Comparison of ENCODE assay signal across 1 cellular context in the genomic region with DNA sequence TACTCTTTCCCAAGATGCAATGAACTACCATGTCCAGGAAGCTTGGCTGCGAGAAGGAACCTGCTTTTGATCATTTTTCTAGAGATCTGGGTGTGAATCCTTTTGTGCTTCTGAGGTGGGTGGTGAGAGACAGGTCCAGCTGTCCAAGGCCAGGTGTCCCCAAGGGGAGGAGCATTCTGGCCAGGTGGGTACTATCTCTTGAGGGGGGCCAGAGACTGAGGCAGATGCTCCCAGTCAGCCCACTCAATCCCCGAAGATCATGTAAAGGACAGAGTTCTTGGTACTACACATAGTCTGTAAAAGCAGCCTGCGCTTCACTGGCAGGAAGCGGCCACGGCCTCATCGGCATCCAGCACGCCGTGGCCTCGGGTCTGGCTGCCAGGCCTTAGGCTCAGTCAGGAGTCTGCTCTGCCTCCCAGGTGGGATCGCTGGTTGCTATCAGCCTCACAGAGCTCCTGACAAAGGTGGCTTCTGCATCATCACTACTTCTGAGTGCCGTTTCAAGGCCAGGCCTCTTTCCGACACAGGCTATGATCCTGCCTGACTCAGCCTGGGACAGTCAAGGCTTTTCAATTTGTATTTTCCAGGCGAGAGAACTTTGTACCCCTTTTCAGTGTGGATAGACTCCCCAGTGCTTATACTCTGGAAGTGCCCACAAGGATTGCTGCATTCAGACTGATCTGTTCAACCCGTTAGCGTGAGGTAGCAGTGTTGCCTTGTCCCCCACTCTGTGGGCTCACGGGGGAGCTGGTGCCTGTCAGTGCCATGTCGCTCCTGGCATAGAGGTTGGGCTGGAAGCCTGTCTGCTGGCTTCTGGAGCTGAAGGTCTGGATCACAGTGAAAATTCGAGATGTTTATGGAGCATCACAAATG.
TF ChIP-seq lines count a peak whose summit lies in the region.

No MANE protein-coding gene starts in this region.

TF ChIP-seq in HepG2, 621 proteins besides CTCF, POLR2A, EP300 and RAD21 (continued from another document and continues in another):
- no peak for TF ChIP-seq ZFYVE20 (CRISPR knock-in tag; IDR thresholded peaks at IDR 0.05; ENCODE audit: borderline replicate concordance, low read depth)
- TF ChIP-seq HNF4A (CRISPR knock-in tag; IDR thresholded peaks at IDR 0.05) = peak; percentile 86
- TF ChIP-seq MIXL1 (CRISPR knock-in tag; IDR thresholded peaks at IDR 0.05) = no peak
- no peak for TF ChIP-seq ZNF383 (CRISPR knock-in tag; IDR thresholded peaks at IDR 0.05; ENCODE audit: borderline replicate concordance)
- TF ChIP-seq, protein P1, sequence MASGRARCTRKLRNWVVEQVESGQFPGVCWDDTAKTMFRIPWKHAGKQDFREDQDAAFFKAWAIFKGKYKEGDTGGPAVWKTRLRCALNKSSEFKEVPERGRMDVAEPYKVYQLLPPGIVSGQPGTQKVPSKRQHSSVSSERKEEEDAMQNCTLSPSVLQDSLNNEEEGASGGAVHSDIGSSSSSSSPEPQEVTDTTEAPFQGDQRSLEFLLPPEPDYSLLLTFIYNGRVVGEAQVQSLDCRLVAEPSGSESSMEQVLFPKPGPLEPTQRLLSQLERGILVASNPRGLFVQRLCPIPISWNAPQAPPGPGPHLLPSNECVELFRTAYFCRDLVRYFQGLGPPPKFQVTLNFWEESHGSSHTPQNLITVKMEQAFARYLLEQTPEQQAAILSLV (CRISPR knock-in tag; IDR thresholded peaks at IDR 0.05; ENCODE audit: borderline replicate concordance) = 0 out of 2 replicates have a peak, but pooled peaks have one; percentile 28
- TF ChIP-seq CCDC6 (CRISPR knock-in tag; IDR thresholded peaks at IDR 0.05) = no peak
- TF ChIP-seq ZNF605 (CRISPR knock-in tag; IDR thresholded peaks at IDR 0.05) = peak; percentile 50; the same call in 1 of the 2 replicates
- TF ChIP-seq ZNF850 (CRISPR knock-in tag; conservative IDR thresholded peaks at IDR 0.05) = no peak
- TF ChIP-seq, protein P2, sequence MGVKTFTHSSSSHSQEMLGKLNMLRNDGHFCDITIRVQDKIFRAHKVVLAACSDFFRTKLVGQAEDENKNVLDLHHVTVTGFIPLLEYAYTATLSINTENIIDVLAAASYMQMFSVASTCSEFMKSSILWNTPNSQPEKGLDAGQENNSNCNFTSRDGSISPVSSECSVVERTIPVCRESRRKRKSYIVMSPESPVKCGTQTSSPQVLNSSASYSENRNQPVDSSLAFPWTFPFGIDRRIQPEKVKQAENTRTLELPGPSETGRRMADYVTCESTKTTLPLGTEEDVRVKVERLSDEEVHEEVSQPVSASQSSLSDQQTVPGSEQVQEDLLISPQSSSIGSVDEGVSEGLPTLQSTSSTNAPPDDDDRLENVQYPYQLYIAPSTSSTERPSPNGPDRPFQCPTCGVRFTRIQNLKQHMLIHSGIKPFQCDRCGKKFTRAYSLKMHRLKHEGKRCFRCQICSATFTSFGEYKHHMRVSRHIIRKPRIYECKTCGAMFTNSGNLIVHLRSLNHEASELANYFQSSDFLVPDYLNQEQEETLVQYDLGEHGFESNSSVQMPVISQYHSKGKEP (CRISPR knock-in tag; IDR thresholded peaks at IDR 0.05) = no peak
- TF ChIP-seq, protein P3, sequence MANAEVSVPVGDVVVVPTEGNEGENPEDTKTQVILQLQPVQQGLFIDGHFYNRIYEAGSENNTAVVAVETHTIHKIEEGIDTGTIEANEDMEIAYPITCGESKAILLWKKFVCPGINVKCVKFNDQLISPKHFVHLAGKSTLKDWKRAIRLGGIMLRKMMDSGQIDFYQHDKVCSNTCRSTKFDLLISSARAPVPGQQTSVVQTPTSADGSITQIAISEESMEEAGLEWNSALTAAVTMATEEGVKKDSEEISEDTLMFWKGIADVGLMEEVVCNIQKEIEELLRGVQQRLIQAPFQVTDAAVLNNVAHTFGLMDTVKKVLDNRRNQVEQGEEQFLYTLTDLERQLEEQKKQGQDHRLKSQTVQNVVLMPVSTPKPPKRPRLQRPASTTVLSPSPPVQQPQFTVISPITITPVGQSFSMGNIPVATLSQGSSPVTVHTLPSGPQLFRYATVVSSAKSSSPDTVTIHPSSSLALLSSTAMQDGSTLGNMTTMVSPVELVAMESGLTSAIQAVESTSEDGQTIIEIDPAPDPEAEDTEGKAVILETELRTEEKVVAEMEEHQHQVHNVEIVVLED (CRISPR knock-in tag; IDR thresholded peaks at IDR 0.05; ENCODE audit: borderline replicate concordance) = no peak
- no peak; the same call in 1 of the 2 replicates for TF ChIP-seq CBX5 (CRISPR knock-in tag; IDR thresholded peaks at IDR 0.05; ENCODE audit: borderline replicate concordance)
- TF ChIP-seq, protein P4, sequence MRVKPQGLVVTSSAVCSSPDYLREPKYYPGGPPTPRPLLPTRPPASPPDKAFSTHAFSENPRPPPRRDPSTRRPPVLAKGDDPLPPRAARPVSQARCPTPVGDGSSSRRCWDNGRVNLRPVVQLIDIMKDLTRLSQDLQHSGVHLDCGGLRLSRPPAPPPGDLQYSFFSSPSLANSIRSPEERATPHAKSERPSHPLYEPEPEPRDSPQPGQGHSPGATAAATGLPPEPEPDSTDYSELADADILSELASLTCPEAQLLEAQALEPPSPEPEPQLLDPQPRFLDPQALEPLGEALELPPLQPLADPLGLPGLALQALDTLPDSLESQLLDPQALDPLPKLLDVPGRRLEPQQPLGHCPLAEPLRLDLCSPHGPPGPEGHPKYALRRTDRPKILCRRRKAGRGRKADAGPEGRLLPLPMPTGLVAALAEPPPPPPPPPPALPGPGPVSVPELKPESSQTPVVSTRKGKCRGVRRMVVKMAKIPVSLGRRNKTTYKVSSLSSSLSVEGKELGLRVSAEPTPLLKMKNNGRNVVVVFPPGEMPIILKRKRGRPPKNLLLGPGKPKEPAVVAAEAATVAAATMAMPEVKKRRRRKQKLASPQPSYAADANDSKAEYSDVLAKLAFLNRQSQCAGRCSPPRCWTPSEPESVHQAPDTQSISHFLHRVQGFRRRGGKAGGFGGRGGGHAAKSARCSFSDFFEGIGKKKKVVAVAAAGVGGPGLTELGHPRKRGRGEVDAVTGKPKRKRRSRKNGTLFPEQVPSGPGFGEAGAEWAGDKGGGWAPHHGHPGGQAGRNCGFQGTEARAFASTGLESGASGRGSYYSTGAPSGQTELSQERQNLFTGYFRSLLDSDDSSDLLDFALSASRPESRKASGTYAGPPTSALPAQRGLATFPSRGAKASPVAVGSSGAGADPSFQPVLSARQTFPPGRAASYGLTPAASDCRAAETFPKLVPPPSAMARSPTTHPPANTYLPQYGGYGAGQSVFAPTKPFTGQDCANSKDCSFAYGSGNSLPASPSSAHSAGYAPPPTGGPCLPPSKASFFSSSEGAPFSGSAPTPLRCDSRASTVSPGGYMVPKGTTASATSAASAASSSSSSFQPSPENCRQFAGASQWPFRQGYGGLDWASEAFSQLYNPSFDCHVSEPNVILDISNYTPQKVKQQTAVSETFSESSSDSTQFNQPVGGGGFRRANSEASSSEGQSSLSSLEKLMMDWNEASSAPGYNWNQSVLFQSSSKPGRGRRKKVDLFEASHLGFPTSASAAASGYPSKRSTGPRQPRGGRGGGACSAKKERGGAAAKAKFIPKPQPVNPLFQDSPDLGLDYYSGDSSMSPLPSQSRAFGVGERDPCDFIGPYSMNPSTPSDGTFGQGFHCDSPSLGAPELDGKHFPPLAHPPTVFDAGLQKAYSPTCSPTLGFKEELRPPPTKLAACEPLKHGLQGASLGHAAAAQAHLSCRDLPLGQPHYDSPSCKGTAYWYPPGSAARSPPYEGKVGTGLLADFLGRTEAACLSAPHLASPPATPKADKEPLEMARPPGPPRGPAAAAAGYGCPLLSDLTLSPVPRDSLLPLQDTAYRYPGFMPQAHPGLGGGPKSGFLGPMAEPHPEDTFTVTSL (CRISPR knock-in tag; IDR thresholded peaks at IDR 0.05; ENCODE audit: borderline replicate concordance) = no peak
- TF ChIP-seq ZNF598 (CRISPR knock-in tag; IDR thresholded peaks at IDR 0.05; ENCODE audit: borderline replicate concordance) = no peak
- TF ChIP-seq CENPX (CRISPR knock-in tag; IDR thresholded peaks at IDR 0.05) = no peak
- TF ChIP-seq, protein P5, sequence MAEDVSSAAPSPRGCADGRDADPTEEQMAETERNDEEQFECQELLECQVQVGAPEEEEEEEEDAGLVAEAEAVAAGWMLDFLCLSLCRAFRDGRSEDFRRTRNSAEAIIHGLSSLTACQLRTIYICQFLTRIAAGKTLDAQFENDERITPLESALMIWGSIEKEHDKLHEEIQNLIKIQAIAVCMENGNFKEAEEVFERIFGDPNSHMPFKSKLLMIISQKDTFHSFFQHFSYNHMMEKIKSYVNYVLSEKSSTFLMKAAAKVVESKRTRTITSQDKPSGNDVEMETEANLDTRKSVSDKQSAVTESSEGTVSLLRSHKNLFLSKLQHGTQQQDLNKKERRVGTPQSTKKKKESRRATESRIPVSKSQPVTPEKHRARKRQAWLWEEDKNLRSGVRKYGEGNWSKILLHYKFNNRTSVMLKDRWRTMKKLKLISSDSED (CRISPR knock-in tag; IDR thresholded peaks at IDR 0.05) = no peak
- TF ChIP-seq, protein P6, sequence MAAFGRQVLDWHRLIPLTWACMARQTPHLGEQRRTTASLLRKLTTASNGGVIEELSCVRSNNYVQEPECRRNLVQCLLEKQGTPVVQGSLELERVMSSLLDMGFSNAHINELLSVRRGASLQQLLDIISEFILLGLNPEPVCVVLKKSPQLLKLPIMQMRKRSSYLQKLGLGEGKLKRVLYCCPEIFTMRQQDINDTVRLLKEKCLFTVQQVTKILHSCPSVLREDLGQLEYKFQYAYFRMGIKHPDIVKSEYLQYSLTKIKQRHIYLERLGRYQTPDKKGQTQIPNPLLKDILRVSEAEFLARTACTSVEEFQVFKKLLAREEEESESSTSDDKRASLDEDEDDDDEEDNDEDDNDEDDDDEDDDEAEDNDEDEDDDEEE (CRISPR knock-in tag; IDR thresholded peaks at IDR 0.05) = no peak
- 0 out of 2 replicates have a peak, but pooled peaks have one; percentile 19 for TF ChIP-seq PPARG (CRISPR knock-in tag; conservative IDR thresholded peaks at IDR 0.05)
- TF ChIP-seq, protein P7, sequence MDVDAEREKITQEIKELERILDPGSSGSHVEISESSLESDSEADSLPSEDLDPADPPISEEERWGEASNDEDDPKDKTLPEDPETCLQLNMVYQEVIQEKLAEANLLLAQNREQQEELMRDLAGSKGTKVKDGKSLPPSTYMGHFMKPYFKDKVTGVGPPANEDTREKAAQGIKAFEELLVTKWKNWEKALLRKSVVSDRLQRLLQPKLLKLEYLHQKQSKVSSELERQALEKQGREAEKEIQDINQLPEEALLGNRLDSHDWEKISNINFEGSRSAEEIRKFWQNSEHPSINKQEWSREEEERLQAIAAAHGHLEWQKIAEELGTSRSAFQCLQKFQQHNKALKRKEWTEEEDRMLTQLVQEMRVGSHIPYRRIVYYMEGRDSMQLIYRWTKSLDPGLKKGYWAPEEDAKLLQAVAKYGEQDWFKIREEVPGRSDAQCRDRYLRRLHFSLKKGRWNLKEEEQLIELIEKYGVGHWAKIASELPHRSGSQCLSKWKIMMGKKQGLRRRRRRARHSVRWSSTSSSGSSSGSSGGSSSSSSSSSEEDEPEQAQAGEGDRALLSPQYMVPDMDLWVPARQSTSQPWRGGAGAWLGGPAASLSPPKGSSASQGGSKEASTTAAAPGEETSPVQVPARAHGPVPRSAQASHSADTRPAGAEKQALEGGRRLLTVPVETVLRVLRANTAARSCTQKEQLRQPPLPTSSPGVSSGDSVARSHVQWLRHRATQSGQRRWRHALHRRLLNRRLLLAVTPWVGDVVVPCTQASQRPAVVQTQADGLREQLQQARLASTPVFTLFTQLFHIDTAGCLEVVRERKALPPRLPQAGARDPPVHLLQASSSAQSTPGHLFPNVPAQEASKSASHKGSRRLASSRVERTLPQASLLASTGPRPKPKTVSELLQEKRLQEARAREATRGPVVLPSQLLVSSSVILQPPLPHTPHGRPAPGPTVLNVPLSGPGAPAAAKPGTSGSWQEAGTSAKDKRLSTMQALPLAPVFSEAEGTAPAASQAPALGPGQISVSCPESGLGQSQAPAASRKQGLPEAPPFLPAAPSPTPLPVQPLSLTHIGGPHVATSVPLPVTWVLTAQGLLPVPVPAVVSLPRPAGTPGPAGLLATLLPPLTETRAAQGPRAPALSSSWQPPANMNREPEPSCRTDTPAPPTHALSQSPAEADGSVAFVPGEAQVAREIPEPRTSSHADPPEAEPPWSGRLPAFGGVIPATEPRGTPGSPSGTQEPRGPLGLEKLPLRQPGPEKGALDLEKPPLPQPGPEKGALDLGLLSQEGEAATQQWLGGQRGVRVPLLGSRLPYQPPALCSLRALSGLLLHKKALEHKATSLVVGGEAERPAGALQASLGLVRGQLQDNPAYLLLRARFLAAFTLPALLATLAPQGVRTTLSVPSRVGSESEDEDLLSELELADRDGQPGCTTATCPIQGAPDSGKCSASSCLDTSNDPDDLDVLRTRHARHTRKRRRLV (CRISPR knock-in tag; IDR thresholded peaks at IDR 0.05) = no peak
- TF ChIP-seq, protein P8, sequence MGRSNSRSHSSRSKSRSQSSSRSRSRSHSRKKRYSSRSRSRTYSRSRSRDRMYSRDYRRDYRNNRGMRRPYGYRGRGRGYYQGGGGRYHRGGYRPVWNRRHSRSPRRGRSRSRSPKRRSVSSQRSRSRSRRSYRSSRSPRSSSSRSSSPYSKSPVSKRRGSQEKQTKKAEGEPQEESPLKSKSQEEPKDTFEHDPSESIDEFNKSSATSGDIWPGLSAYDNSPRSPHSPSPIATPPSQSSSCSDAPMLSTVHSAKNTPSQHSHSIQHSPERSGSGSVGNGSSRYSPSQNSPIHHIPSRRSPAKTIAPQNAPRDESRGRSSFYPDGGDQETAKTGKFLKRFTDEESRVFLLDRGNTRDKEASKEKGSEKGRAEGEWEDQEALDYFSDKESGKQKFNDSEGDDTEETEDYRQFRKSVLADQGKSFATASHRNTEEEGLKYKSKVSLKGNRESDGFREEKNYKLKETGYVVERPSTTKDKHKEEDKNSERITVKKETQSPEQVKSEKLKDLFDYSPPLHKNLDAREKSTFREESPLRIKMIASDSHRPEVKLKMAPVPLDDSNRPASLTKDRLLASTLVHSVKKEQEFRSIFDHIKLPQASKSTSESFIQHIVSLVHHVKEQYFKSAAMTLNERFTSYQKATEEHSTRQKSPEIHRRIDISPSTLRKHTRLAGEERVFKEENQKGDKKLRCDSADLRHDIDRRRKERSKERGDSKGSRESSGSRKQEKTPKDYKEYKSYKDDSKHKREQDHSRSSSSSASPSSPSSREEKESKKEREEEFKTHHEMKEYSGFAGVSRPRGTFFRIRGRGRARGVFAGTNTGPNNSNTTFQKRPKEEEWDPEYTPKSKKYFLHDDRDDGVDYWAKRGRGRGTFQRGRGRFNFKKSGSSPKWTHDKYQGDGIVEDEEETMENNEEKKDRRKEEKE (IDR thresholded peaks at IDR 0.05) = no peak
- TF ChIP-seq, protein P9, sequence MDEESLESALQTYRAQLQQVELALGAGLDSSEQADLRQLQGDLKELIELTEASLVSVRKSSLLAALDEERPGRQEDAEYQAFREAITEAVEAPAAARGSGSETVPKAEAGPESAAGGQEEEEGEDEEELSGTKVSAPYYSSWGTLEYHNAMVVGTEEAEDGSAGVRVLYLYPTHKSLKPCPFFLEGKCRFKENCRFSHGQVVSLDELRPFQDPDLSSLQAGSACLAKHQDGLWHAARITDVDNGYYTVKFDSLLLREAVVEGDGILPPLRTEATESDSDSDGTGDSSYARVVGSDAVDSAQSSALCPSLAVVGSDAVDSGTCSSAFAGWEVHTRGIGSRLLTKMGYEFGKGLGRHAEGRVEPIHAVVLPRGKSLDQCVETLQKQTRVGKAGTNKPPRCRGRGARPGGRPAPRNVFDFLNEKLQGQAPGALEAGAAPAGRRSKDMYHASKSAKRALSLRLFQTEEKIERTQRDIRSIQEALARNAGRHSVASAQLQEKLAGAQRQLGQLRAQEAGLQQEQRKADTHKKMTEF (CRISPR knock-in tag; IDR thresholded peaks at IDR 0.05) = peak; percentile 55
- TF ChIP-seq HOXA7 (CRISPR knock-in tag; IDR thresholded peaks at IDR 0.05) = no peak
- TF ChIP-seq, protein P10, sequence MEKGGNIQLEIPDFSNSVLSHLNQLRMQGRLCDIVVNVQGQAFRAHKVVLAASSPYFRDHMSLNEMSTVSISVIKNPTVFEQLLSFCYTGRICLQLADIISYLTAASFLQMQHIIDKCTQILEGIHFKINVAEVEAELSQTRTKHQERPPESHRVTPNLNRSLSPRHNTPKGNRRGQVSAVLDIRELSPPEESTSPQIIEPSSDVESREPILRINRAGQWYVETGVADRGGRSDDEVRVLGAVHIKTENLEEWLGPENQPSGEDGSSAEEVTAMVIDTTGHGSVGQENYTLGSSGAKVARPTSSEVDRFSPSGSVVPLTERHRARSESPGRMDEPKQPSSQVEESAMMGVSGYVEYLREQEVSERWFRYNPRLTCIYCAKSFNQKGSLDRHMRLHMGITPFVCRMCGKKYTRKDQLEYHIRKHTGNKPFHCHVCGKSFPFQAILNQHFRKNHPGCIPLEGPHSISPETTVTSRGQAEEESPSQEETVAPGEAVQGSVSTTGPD (CRISPR knock-in tag; IDR thresholded peaks at IDR 0.05) = no peak
